In the genomic region with DNA sequence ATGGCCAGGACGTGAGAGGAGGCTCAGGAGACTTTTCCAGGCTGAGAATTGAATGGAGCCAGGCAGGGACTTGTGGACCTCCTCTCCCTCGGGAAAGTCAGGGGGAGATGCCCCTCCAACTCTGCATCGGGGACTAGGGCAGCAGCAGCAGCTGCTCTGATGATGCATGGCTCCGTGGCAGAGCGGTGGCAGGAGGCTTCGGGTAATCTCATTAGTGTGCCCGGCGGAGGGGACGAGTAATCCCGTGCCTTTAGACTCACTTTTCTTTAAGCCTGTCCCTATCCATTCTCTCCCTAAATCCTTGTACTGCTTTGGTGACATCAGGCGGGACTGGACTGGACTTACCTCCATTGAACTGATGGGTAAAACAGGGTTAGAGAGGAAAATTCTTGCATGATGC, we compare ENCODE assay signal across 26 cellular contexts.
DNase-seq lines count a peak whose midpoint lies in the region; ATAC-seq and TF ChIP-seq lines count a peak whose summit lies in the region.
"Had no signal": no experiment of that assay in that cellular context is flagged by ENCODE, and none has a peak within 500 bp of the region (broad histone marks: within the 10 kb centered on the region; RNA-seq: fewer than 3 reads in every experiment).

No MANE protein-coding gene starts in this region.

- H3K9ac ChIP-seq in SK-N-SH, result no peak overlapping the region
- H3K9ac ChIP-seq in iPS-20b (ENCODE audit: low read depth, low read length), result no peak overlapping the region
- no peak overlapping the region for H3K9ac ChIP-seq in endodermal cell (ENCODE audit: extremely low read depth, low read length, poor library complexity, severe bottlenecking)

- WGBS in heart right ventricle, 2 donors, result 88% methylated on average over 11 of the region's 11 CpGs
- 60% methylated on average over 11 of the region's 11 CpGs for WGBS in SK-N-SH (ENCODE audit: low lambda C conversion rate)
- 94 to 97% methylated on average over 6 to 11 of the region's 11 CpGs for WGBS in endodermal cell (ENCODE audit: insufficient coverage in 1 of 2, insufficient read length in 1 of 2), 2 experiments

- TF ChIP-seq CTCF in heart right ventricle (IDR thresholded peaks at IDR 0.05) (no peak), SK-N-SH (IDR thresholded peaks at IDR 0.05) (no peak), vagina (IDR thresholded peaks at IDR 0.05) (no peak), endodermal cell (conservative IDR thresholded peaks at IDR 0.05) (no peak)

- H3K36me3 ChIP-seq in heart right ventricle (peaks cover 0 to 49% (median 19%) of the 10 kb centered on the region in 9 donors), SK-N-SH (replicated peaks in 1 of 2; ENCODE audit: control insufficient read depth in 1 of 2, insufficient read depth in 2 of 2, low read length in 1 of 2) (peaks cover 9 to 25% of the 10 kb centered on the region in 2 experiments), iPS-20b (ENCODE audit: insufficient read depth, low read depth, low read length) (peaks cover 38% of the 10 kb centered on the region), vagina (peaks cover 0 to 15% of the 10 kb centered on the region in 2 donors), endodermal cell (ENCODE audit: control insufficient read depth, insufficient read depth, low read length) (peaks cover 36% of the 10 kb centered on the region)

- CTCF ChIA-PET in SK-N-SH (lab: Yijun Ruan, JAX), result interaction anchor here (1.1 to 2.5 kb wide), 4 partner anchors 12 to 52 kb away, joined by 3 to 22 read pairs (median 6); no protein-coding TSS in a partner anchor

- H3K27me3 ChIP-seq in heart right ventricle, result no peaks in the 10 kb centered on the region
- no peaks in the 10 kb centered on the region for H3K27me3 ChIP-seq in SK-N-SH (ENCODE audit: insufficient read depth)
- H3K27me3 ChIP-seq in iPS-20b (ENCODE audit: insufficient read depth, low read length), result no peaks in the 10 kb centered on the region
- no peaks in the 10 kb centered on the region for H3K27me3 ChIP-seq in vagina
- no peaks in the 10 kb centered on the region for H3K27me3 ChIP-seq in endodermal cell (ENCODE audit: control insufficient read depth, insufficient read depth, low read length, poor library complexity, severe bottlenecking)
- H3K27me3 ChIP-seq: body of pancreas, Peyer's patch, testis had no signal

- peaks cover 82% of the 10 kb centered on the region for H3K79me2 ChIP-seq in SK-N-SH (ENCODE audit: insufficient read depth)

- no peaks in the 10 kb centered on the region for H3K27me3 Mint-ChIP-seq in endodermal cell (ENCODE audit: insufficient read depth)
- H3K27me3 Mint-ChIP-seq: activated naive CD8-positive, alpha-beta T cell treated with anti-CD3 and anti-CD28 coated beads for 36 hours had no signal

- peaks cover 35% of the 10 kb centered on the region for H3K4me1 Mint-ChIP-seq in endodermal cell

- H3K4me3 ChIP-seq in heart right ventricle, result no peak overlapping the region
- H3K4me3 ChIP-seq in SK-N-SH (ENCODE audit: low read depth in 2 of 2, low read length in 1 of 2), result no peak overlapping the region
- H3K4me3 ChIP-seq in iPS-20b (ENCODE audit: low read length), result no peak overlapping the region
- no peak overlapping the region for H3K4me3 ChIP-seq in vagina
- no peak overlapping the region for H3K4me3 ChIP-seq in endodermal cell (ENCODE audit: low read length)
- H3K4me3 ChIP-seq: body of pancreas, mucosa of descending colon, Peyer's patch, testis had no signal

- peaks cover 10% of the 10 kb centered on the region for H4K20me1 ChIP-seq in SK-N-SH (ENCODE audit: insufficient read depth)

- DNase-seq in heart right ventricle (no peak), left cardiac atrium (no peak), SK-N-SH (peak; percentile 68), vagina (ENCODE audit: extremely low spot score in 2 of 2) (no peak), endodermal cell (no peak), hypothalamus (lab: John Stamatoyannopoulos, UW) (no peak)
- no peak for DNase-seq in activated CD8-positive, alpha-beta memory T cell treated with anti-CD3 and anti-CD28 coated beads, Interleukin-2, amount 50 U/mL, for 48 hours
- DNase-seq: activated B cell treated with CpG ODN at 0.5 μM for 24 hours; activated CD4-positive, alpha-beta T cell treated with anti-CD3 and anti-CD28 coated beads, Interleukin-2, amount 50 U/mL, for 4 hours; activated CD8-positive, alpha-beta memory T cell treated with anti-CD3 and anti-CD28 coated beads, Interleukin-2, amount 50 U/mL, for 4 hours; activated naive CD8-positive, alpha-beta T cell treated with anti-CD3 and anti-CD28 coated beads for 36 hours; body of pancreas; Caco-2; cortex of kidney; Karpas-422; mucosa of descending colon; NCI-H1092 treated with DMSO at 0.1 percent for 48 hours; NCI-H2081; NCI-H446 treated with DMSO at 0.1 percent for 48 hours; Peyer's patch; posterior cingulate gyrus; stimulated activated CD4-positive, alpha-beta T cell treated with anti-CD3 and anti-CD28 coated beads, Interleukin-1b, Interleukin-23, amount 100 ng/mL, for 48 hours; testis had no signal

- H3K4me3 Mint-ChIP-seq in endodermal cell, result no peak overlapping the region
- H3K4me3 Mint-ChIP-seq: activated B cell treated with CpG ODN at 0.5 μM for 24 hours; activated naive CD8-positive, alpha-beta T cell treated with anti-CD3 and anti-CD28 coated beads for 36 hours; stimulated activated effector memory CD8-positive, alpha-beta T cell treated with anti-CD3 and anti-CD28 coated beads, Interleukin-12 subunit alpha, Interleukin-12 subunit beta, amount 100 ng/mL, for 72 hours had no signal

- peaks cover 42% of the 10 kb centered on the region for H3K36me3 Mint-ChIP-seq in endodermal cell (ENCODE audit: low read depth)
- H3K36me3 Mint-ChIP-seq: activated naive CD8-positive, alpha-beta T cell treated with anti-CD3 and anti-CD28 coated beads for 36 hours; stimulated activated effector memory CD8-positive, alpha-beta T cell treated with anti-CD3 and anti-CD28 coated beads, Interleukin-12 subunit alpha, Interleukin-12 subunit beta, amount 100 ng/mL, for 72 hours had no signal

- peaks cover 17% of the 10 kb centered on the region for H3F3A ChIP-seq in SK-N-SH (replicated peaks; ENCODE audit: insufficient read depth)

- ATAC-seq in heart right ventricle, result no peak
- no peak for ATAC-seq in left cardiac atrium
- ATAC-seq: body of pancreas; left lobe of liver; mucosa of descending colon; stimulated activated effector memory CD8-positive, alpha-beta T cell treated with anti-CD3 and anti-CD28 coated beads, Interleukin-12 subunit alpha, Interleukin-12 subunit beta, amount 100 ng/mL, for 72 hours had no signal

- no peaks in the 10 kb centered on the region for H3K9me2 ChIP-seq in SK-N-SH

- TF ChIP-seq POLR2A in vagina (IDR thresholded peaks at IDR 0.05), result no peak

- H2AFZ ChIP-seq in SK-N-SH (ENCODE audit: low read depth), result no peak overlapping the region

- POLR2A ChIA-PET in SK-N-SH (lab: Yijun Ruan, JAX), result no interaction called here

- H3K27ac Mint-ChIP-seq in endodermal cell, result no peak overlapping the region
- H3K27ac Mint-ChIP-seq: activated B cell treated with CpG ODN at 0.5 μM for 24 hours; activated naive CD8-positive, alpha-beta T cell treated with anti-CD3 and anti-CD28 coated beads for 36 hours had no signal

- intact Hi-C loops in heart right ventricle (cut with DNase I), result loop anchor here in 2 of 10 donors (5.0 kb wide), 2 partner anchors 62 to 72 kb away; no protein-coding TSS in a partner anchor
- intact Hi-C loops in left cardiac atrium (cut with DNase I), result loop anchor here in 1 of 2 donors (10.0 kb wide), 1 partner anchor 69 kb away; no protein-coding TSS in a partner anchor
- intact Hi-C loops in vagina (cut with DNase I), result loop anchor here (5.0 kb wide), 1 partner anchor 72 kb away; no protein-coding TSS in a partner anchor

- H3K4me2 ChIP-seq in SK-N-SH, result no peak overlapping the region

- TF ChIP-seq RAD21 in SK-N-SH (IDR thresholded peaks at IDR 0.05; ENCODE audit: low read length), result no peak

- no peak for TF ChIP-seq EP300 in SK-N-SH (IDR thresholded peaks at IDR 0.05; ENCODE audit: borderline replicate concordance in 1 of 2, low read depth in 1 of 2, low read length in 1 of 2)

- no peaks in the 10 kb centered on the region for H3K9me3 Mint-ChIP-seq in endodermal cell
- H3K9me3 Mint-ChIP-seq: activated B cell treated with CpG ODN at 0.5 μM for 24 hours; activated naive CD8-positive, alpha-beta T cell treated with anti-CD3 and anti-CD28 coated beads for 36 hours; stimulated activated effector memory CD8-positive, alpha-beta T cell treated with anti-CD3 and anti-CD28 coated beads, Interleukin-12 subunit alpha, Interleukin-12 subunit beta, amount 100 ng/mL, for 72 hours had no signal

- H3K9me3 ChIP-seq in heart right ventricle (no peaks in the 10 kb centered on the region), SK-N-SH (no peaks in the 10 kb centered on the region), iPS-20b (ENCODE audit: insufficient read depth, low read depth, low read length) (no peaks in the 10 kb centered on the region), vagina (no peaks in the 10 kb centered on the region), endodermal cell (ENCODE audit: control insufficient read depth, low read length) (no peaks in the 10 kb centered on the region)
- H3K9me3 ChIP-seq: body of pancreas, Caco-2, mucosa of descending colon, Peyer's patch, testis had no signal

- H3K4me1 ChIP-seq in heart right ventricle (peaks cover 81 to 100% (median 100%) of the 10 kb centered on the region in 9 donors), SK-N-SH (ENCODE audit: control insufficient read depth in 1 of 2, insufficient read depth in 2 of 2, low read depth in 1 of 2, low read length in 1 of 2) (peaks cover 28 to 64% of the 10 kb centered on the region in 2 experiments; a peak in 3 of 4 replicates), iPS-20b (ENCODE audit: insufficient read depth, low read length) (peaks cover 20% of the 10 kb centered on the region), vagina (peaks cover 97% of the 10 kb centered on the region), endodermal cell (ENCODE audit: control insufficient read depth, insufficient read depth, low read length) (peaks cover 5% of the 10 kb centered on the region)

- peak overlapping the region in 6 of 10 donors; percentile 90 to 98 (median 95) for H3K27ac ChIP-seq in heart right ventricle
- peak overlapping the region; percentile 23 to 47; a peak in 3 of 4 replicates for H3K27ac ChIP-seq in SK-N-SH (ENCODE audit: low read depth in 2 of 2, low read length in 1 of 2)
- H3K27ac ChIP-seq in iPS-20b (ENCODE audit: low read length), result peak overlapping the region; percentile 62
- peak overlapping the region; percentile 88 for H3K27ac ChIP-seq in vagina
- no peak overlapping the region for H3K27ac ChIP-seq in endodermal cell (ENCODE audit: low read depth, low read length)
- H3K27ac ChIP-seq: Peyer's patch, testis had no signal

TF ChIP-seq in SK-N-SH, 30 proteins besides CTCF, POLR2A, EP300 and RAD21 (continues in another document):
- TF ChIP-seq, protein P1, sequence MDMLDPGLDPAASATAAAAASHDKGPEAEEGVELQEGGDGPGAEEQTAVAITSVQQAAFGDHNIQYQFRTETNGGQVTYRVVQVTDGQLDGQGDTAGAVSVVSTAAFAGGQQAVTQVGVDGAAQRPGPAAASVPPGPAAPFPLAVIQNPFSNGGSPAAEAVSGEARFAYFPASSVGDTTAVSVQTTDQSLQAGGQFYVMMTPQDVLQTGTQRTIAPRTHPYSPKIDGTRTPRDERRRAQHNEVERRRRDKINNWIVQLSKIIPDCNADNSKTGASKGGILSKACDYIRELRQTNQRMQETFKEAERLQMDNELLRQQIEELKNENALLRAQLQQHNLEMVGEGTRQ (IDR thresholded peaks at IDR 0.05; ENCODE audit: borderline replicate concordance, low read depth, low read length), result no peak
- TF ChIP-seq FOXJ3 (CRISPR knock-in tag; IDR thresholded peaks at IDR 0.05), result no peak
